19 cellular contexts compared by ENCODE assay signal in the genomic region with DNA sequence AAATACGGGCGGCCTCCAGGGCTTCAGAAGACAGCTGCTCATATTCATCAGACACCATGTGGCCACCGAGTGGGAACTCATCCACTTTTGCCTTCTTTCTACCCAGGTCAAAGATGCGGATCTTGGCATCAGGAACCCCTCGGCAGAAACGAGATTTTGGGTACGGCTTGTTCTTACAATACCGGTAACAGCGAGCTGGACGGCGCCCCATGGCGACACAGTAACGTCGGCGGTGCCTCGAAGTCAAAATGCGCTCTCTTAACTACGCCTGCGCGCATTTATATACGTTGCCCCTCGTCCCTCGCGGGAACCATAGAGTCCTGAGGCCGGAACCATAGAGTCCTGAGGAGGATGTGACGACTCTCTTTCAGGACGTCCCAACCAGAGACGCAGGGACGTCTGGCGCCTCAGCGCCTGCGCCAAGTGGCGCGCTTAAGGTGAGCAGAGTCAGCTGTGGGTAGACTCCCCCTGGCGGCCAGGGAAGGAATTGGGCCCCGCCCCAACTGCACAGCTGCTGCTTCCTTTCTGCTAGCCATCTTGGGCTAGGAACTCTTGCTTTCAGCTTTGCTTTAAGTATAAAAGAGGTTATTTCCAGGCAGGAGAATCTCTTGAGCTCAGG. TPM values are rescaled to one million over a fixed set of nuclear protein-coding genes. Genes with fewer than 3 reads are reported as not detected.
DNase-seq lines count a peak whose midpoint lies in the region; ATAC-seq and TF ChIP-seq lines count a peak whose summit lies in the region.
"Had no signal": no experiment of that assay in that cellular context is flagged by ENCODE, and none has a peak within 500 bp of the region (broad histone marks: within the 10 kb centered on the region; RNA-seq: fewer than 3 reads in every experiment).

A gene (minus strand): TSS at position 256 of the 619 bp plus-strand sequence. CDS start 45 bp downstream, at position 211.

- in situ Hi-C loops in brain microvascular endothelial cell (cut with HindIII; ENCODE audit: low pct_ligation_motif_present, low sequenced_read_pairs), result no loop called here

- H2AK5ac ChIP-seq in neuronal stem cell (ENCODE audit: low read depth, low read length), result no peak within 1 kb of the TSS

- DNase-seq in ELF-1 (ENCODE audit: low read depth, low spot score) (peak; percentile 85), brain microvascular endothelial cell (no peak), neuronal stem cell (ENCODE audit: low spot score) (no peak), A172 (ENCODE audit: low spot score) (no peak), vagina (ENCODE audit: extremely low spot score in 2 of 2) (no peak)
- no peak for DNase-seq in activated CD8-positive, alpha-beta memory T cell treated with anti-CD3 and anti-CD28 coated beads for 24 hours
- DNase-seq: activated CD4-positive, CD25-positive, alpha-beta regulatory T cell treated with anti-CD3 and anti-CD28 coated beads, Interleukin-2, amount 50 U/mL, for 72 hours; activated naive CD8-positive, alpha-beta T cell treated with anti-CD3 and anti-CD28 coated beads, Interleukin-2, amount 50 U/mL, for 24 hours; activated T-cell treated with anti-CD3 and anti-CD28 coated beads, Interleukin-2, amount 50 U/mL, for 24 hours; CD4-positive, CD25-positive, alpha-beta regulatory T cell; cerebellar nuclear complex; GF-D8; heart right ventricle; NCI-H2081 treated with DMSO at 0.1 percent for 48 hours had no signal

- WGBS in neuronal stem cell (ENCODE audit: extremely low coverage in 2 of 2, insufficient read length in 2 of 2, insufficient replicate concordance in 1 of 2), 2 donors, result no CpG with 5 or more reads among the region's 36 CpGs

- H2BK15ac ChIP-seq in neuronal stem cell (ENCODE audit: low read length), result no peak within 1 kb of the TSS

- H3K79me1 ChIP-seq in neuronal stem cell (ENCODE audit: low read depth, low read length), result no peaks in the 10 kb centered on the region

- H3K9ac ChIP-seq in neuronal stem cell (ENCODE audit: low read depth, low read length, poor library complexity), result no peak within 1 kb of the TSS

- no peak within 1 kb of the TSS for H2BK12ac ChIP-seq in neuronal stem cell (ENCODE audit: low read length)

- no peak within 1 kb of the TSS for H4K91ac ChIP-seq in neuronal stem cell (ENCODE audit: low read depth, low read length, poor library complexity)

- no peak for TF ChIP-seq POLR2A in vagina (IDR thresholded peaks at IDR 0.05)

- H2BK120ac ChIP-seq in neuronal stem cell (ENCODE audit: low read depth, low read length), result no peak within 1 kb of the TSS

- no peak within 1 kb of the TSS for H3K14ac ChIP-seq in neuronal stem cell (ENCODE audit: low read length)

- no peak within 1 kb of the TSS for H2BK5ac ChIP-seq in neuronal stem cell (ENCODE audit: low read length)

- H3K23ac ChIP-seq in neuronal stem cell (ENCODE audit: low read depth, low read length, poor library complexity), result no peak within 1 kb of the TSS

- no peak within 1 kb of the TSS for H4K8ac ChIP-seq in neuronal stem cell (ENCODE audit: low read depth, low read length)

- H3K27me3 ChIP-seq in brain microvascular endothelial cell (replicated peaks), result no peaks in the 10 kb centered on the region
- H3K27me3 ChIP-seq in neuronal stem cell (ENCODE audit: control insufficient read depth in 3 of 3, insufficient read depth in 3 of 3, low read depth in 1 of 3, low read length in 3 of 3), result no peaks in the 10 kb centered on the region
- H3K27me3 ChIP-seq in vagina, result no peaks in the 10 kb centered on the region
- H3K27me3 ChIP-seq: heart right ventricle had no signal

- ATAC-seq in HG02885 (IDR thresholded peaks at IDR 0.05; ENCODE audit: poor library complexity, unreplicated experiment), result no peak
- ATAC-seq: activated naive CD8-positive, alpha-beta T cell treated with anti-CD3 and anti-CD28 coated beads, Interleukin-2, amount 50 U/mL, for 24 hours; heart right ventricle; sciatic nerve had no signal

- H3K4ac ChIP-seq in neuronal stem cell (ENCODE audit: low read length), result no peak within 1 kb of the TSS

- H3K9me3 ChIP-seq in neuronal stem cell (replicated peaks in 1 of 2; ENCODE audit: control insufficient read depth in 2 of 2, insufficient read depth in 1 of 2, low read depth in 1 of 2, low read length in 2 of 2) (no peaks in the 10 kb centered on the region), vagina (no peaks in the 10 kb centered on the region)
- H3K9me3 ChIP-seq: HAP-1 had no signal

- H3K4me3 ChIP-seq in brain microvascular endothelial cell (ENCODE audit: low read depth, low read length) (no peak within 1 kb of the TSS), neuronal stem cell (ENCODE audit: low read length in 2 of 2) (peak within 1 kb of the TSS in 1 of 2 donors; percentile 19), vagina (no peak within 1 kb of the TSS)
- H3K4me3 ChIP-seq: HAP-1, heart right ventricle had no signal

- no peaks in the 10 kb centered on the region for H3K4me1 ChIP-seq in neuronal stem cell (ENCODE audit: control insufficient read depth in 2 of 2, insufficient read depth in 1 of 2, low read depth in 1 of 2, low read length in 2 of 2)
- H3K4me1 ChIP-seq in vagina, result no peaks in the 10 kb centered on the region
- H3K4me1 ChIP-seq: HAP-1, heart right ventricle had no signal

- H3K36me3 ChIP-seq in brain microvascular endothelial cell (replicated peaks), result no peaks in the 10 kb centered on the region
- H3K36me3 ChIP-seq in neuronal stem cell (replicated peaks in 1 of 2; ENCODE audit: control insufficient read depth in 2 of 2, insufficient read depth in 2 of 2, low read length in 2 of 2), result no peaks in the 10 kb centered on the region
- H3K36me3 ChIP-seq in vagina, result no peaks in the 10 kb centered on the region
- H3K36me3 ChIP-seq: HAP-1, heart right ventricle had no signal

- peak within 1 kb of the TSS; percentile 11 for H3K18ac ChIP-seq in neuronal stem cell (ENCODE audit: low read length)

- TF ChIP-seq CTCF in LNCAP (IDR thresholded peaks at IDR 0.05) (peak; percentile 90), brain microvascular endothelial cell (IDR thresholded peaks at IDR 0.05; ENCODE audit: low read depth, low read length, missing control alignments) (peak; percentile 42), vagina (IDR thresholded peaks at IDR 0.05) (no peak)

- no peak within 1 kb of the TSS for H3K4me2 ChIP-seq in neuronal stem cell (ENCODE audit: insufficient read depth, low read length, poor library complexity, severe bottlenecking)

- no peak within 1 kb of the TSS for H2AFZ ChIP-seq in neuronal stem cell (ENCODE audit: low read length)

- intact Hi-C loops in vagina (cut with DNase I), result no loop called here

- H3K27ac ChIP-seq in brain microvascular endothelial cell (no peak within 1 kb of the TSS), neuronal stem cell (replicated peaks; ENCODE audit: low read length) (no peak within 1 kb of the TSS), vagina (no peak within 1 kb of the TSS)
- H3K27ac ChIP-seq: epithelial cell of prostate, heart right ventricle had no signal

RNA-seq across cellular contexts. Expression of the gene that starts here (rescaled TPM):
- polyA plus RNA-seq in neuronal stem cell (2013, experiment 1 of 2), result not detected
- not detected for polyA plus RNA-seq in neuronal stem cell (2013, experiment 2 of 2)
- not detected in 2 replicates for total RNA-seq in A172 (2014; rRNA removed; shearing (Covaris generic))
- not detected for total RNA-seq in vagina
- total RNA-seq: CD4-positive, CD25-positive, alpha-beta regulatory T cell; heart right ventricle; sciatic nerve had no signal
- polyA plus RNA-seq: CD4-positive, CD25-positive, alpha-beta regulatory T cell; heart right ventricle had no signal

Comparison
In these comparisons a context has a peak if more than half of its experiments do, and no peak if none do; other contexts are left out.
1. CTCF ChIP-seq: peak in LNCAP (single experiment) and brain microvascular endothelial cell (single experiment); none in vagina (0 of 3).